Comparison of ENCODE assay signal across 8 cellular contexts in genomic region chr2:182715896-182716664, GRCh38. TPM values are rescaled to one million over a fixed set of nuclear protein-coding genes. Genes with fewer than 3 reads are reported as not detected.
DNase-seq lines count a peak whose midpoint lies in the region; TF ChIP-seq lines count a peak whose summit lies in the region.

DNAJC10 (plus strand) TSS chr2:182716257; CDS start chr2:182718087, 1,830 bp downstream.

- H3K4me1 ChIP-seq in ES-I3 (ENCODE audit: insufficient read depth, low read length), result peaks cover 3% of the 10 kb centered on the region; the same call in 1 of the 2 replicates
- peaks cover 0 to 4% of the 10 kb centered on the region in 2 donors for H3K4me1 ChIP-seq in neuronal stem cell (ENCODE audit: control insufficient read depth in 2 of 2, insufficient read depth in 1 of 2, low read depth in 1 of 2, low read length in 2 of 2)

- H3K36me3 ChIP-seq in ES-I3 (ENCODE audit: insufficient read depth, low read length) (no peaks in the 10 kb centered on the region), neuronal stem cell (replicated peaks in 1 of 2; ENCODE audit: control insufficient read depth in 2 of 2, insufficient read depth in 2 of 2, low read length in 2 of 2) (peaks cover 0 to 36% of the 10 kb centered on the region in 2 donors)

- H4K8ac ChIP-seq in neuronal stem cell (ENCODE audit: low read depth, low read length), result peak within 1 kb of the TSS; percentile 20

- H3K9me3 ChIP-seq in ES-I3 (ENCODE audit: control insufficient read depth, insufficient read depth, low read length), result no peaks in the 10 kb centered on the region
- no peaks in the 10 kb centered on the region for H3K9me3 ChIP-seq in neuronal stem cell (replicated peaks in 1 of 2; ENCODE audit: control insufficient read depth in 2 of 2, insufficient read depth in 1 of 2, low read depth in 1 of 2, low read length in 2 of 2)

- H4K91ac ChIP-seq in neuronal stem cell (ENCODE audit: low read depth, low read length, poor library complexity), result no peak within 1 kb of the TSS

- no peaks in the 10 kb centered on the region for H3K27me3 ChIP-seq in neuronal stem cell (ENCODE audit: control insufficient read depth in 3 of 3, insufficient read depth in 3 of 3, low read depth in 1 of 3, low read length in 3 of 3)

- H3K18ac ChIP-seq in neuronal stem cell (ENCODE audit: low read length), result peak within 1 kb of the TSS; percentile 95

- H2BK120ac ChIP-seq in neuronal stem cell (ENCODE audit: low read depth, low read length), result no peak within 1 kb of the TSS

- no peak within 1 kb of the TSS for H3K14ac ChIP-seq in neuronal stem cell (ENCODE audit: low read length)

- TF ChIP-seq CTCF in LNCaP clone FGC (IDR thresholded peaks at IDR 0.05; ENCODE audit: control insufficient read depth, extremely low read depth, insufficient read depth) (no peak), subcutaneous adipose tissue (IDR thresholded peaks at IDR 0.05; ENCODE audit: low read depth) (no peak)

- H3K23ac ChIP-seq in neuronal stem cell (ENCODE audit: low read depth, low read length, poor library complexity), result peak within 1 kb of the TSS; percentile 92

- H3K9ac ChIP-seq in ES-I3 (ENCODE audit: low read depth, low read length) (peak within 1 kb of the TSS; percentile 93), neuronal stem cell (ENCODE audit: low read depth, low read length, poor library complexity) (peak within 1 kb of the TSS; percentile 98)

- peak; percentile 71 for DNase-seq in H4 (ENCODE audit: low spot score)
- DNase-seq in LNCaP clone FGC (ENCODE audit: low read depth), result peak; percentile 66
- peak; percentile 85 to 92 for DNase-seq in SHP77 (lab: John Stamatoyannopoulos, UW)
- DNase-seq in activated gamma-delta T cell treated with Interleukin-2 at 50 U/mL for 16 hours, result peak; percentile 78
- peak; percentile 73 for DNase-seq in foreskin melanocyte
- peak; percentile 85 for DNase-seq in neuronal stem cell (ENCODE audit: low spot score)

- WGBS in neuronal stem cell (ENCODE audit: extremely low coverage in 2 of 2, insufficient read length in 2 of 2, insufficient replicate concordance in 1 of 2), 2 donors, result no CpG with 5 or more reads among the region's 69 CpGs

- peak within 1 kb of the TSS; percentile 87 for H3K4me2 ChIP-seq in neuronal stem cell (ENCODE audit: insufficient read depth, low read length, poor library complexity, severe bottlenecking)

- H2BK12ac ChIP-seq in neuronal stem cell (ENCODE audit: low read length), result no peak within 1 kb of the TSS

- H3K79me1 ChIP-seq in neuronal stem cell (ENCODE audit: low read depth, low read length), result peaks cover 3% of the 10 kb centered on the region

- H2BK5ac ChIP-seq in neuronal stem cell (ENCODE audit: low read length), result no peak within 1 kb of the TSS

- no peak within 1 kb of the TSS for H2BK15ac ChIP-seq in neuronal stem cell (ENCODE audit: low read length)

- no peak within 1 kb of the TSS for H2AK5ac ChIP-seq in neuronal stem cell (ENCODE audit: low read depth, low read length)

- H3K4me3 ChIP-seq in LNCaP clone FGC (ENCODE audit: low read depth, low read length) (peak within 1 kb of the TSS; percentile 93), neuronal stem cell (ENCODE audit: low read length in 2 of 2) (peak within 1 kb of the TSS; percentile 81 to 96)

- peak within 1 kb of the TSS; percentile 99 for H2AFZ ChIP-seq in neuronal stem cell (ENCODE audit: low read length)

- H3K4ac ChIP-seq in neuronal stem cell (ENCODE audit: low read length), result no peak within 1 kb of the TSS

- H3K27ac ChIP-seq in neuronal stem cell (replicated peaks; ENCODE audit: low read length), result peak within 1 kb of the TSS; percentile 96

RNA-seq across cellular contexts. Expression of gene DNAJC10, which starts in this region (rescaled TPM):
- 62.9 and 79.5 TPM in 2 replicates for total RNA-seq in H4 (2014; rRNA removed; shearing (Covaris generic))
- polyA plus RNA-seq in neuronal stem cell (2013, experiment 1 of 2), result 39.3 TPM
- polyA plus RNA-seq in neuronal stem cell (2013, experiment 2 of 2), result 39.8 TPM
- total RNA-seq in subcutaneous adipose tissue, result 10 to 100 TPM; 38.4 to 61.5 (median 49.8) TPM

Comparison
In these comparisons a context has a peak if more than half of its experiments do, and no peak if none do; other contexts are left out.
1. Peak in every context shown above with its lines: DNase-seq, H3K4me3 ChIP-seq and H3K27ac ChIP-seq.